9 cellular contexts compared by ENCODE assay signal in the genomic region with DNA sequence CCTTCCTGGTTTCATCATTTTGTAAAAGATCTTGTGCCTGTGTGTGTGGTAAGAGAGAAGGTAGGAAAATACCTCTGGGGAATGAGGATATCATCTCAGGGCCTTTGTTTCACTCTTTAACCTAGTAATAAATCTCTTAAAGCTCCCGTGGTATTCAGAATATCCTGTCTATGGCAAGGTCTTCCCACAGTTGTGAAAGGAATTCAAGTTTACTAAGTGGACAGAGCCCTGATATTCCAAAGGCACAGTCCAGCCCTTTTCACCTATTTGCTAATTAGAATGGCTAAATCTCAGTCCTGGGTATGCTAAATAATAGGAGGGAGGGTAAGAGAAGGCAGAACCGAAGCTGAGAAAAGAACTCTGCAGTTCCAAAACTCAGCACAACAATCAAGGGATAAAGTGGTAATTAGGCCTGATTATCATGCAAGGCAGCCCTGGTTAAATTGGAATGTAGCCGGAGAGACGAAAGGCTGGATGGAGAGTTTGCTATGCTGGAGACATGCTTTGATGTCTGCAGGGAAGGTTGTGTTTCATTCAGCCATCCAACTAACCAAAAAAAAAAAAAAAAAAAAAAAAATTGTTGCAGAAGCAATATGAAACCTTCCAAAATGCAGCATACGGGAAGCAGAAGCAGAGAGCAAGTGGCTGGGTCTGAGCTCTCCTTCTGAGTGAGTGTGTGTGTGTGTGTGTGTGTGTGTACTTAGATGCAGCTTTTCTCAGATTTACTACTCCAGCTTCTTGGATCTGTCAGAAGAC. TPM values are rescaled to one million over a fixed set of nuclear protein-coding genes. Genes with fewer than 3 reads are reported as not detected.
DNase-seq lines count a peak whose midpoint lies in the region; ATAC-seq and TF ChIP-seq lines count a peak whose summit lies in the region.
"Had no signal": no experiment of that assay in that cellular context is flagged by ENCODE, and none has a peak within 500 bp of the region (broad histone marks: within the 10 kb centered on the region; RNA-seq: fewer than 3 reads in every experiment).

No MANE protein-coding gene starts in this region.

- no peaks in the 10 kb centered on the region for H3K9me3 Mint-ChIP-seq in CD8-positive, alpha-beta memory T cell

- H3K9me3 ChIP-seq in CD8-positive, alpha-beta memory T cell (ENCODE audit: low read length), result no peaks in the 10 kb centered on the region
- H3K9me3 ChIP-seq: MG63 had no signal

- peaks cover 12% of the 10 kb centered on the region for H3K4me1 ChIP-seq in CD8-positive, alpha-beta memory T cell (ENCODE audit: insufficient read depth, low read length)

- no peaks in the 10 kb centered on the region for H3K36me3 Mint-ChIP-seq in CD8-positive, alpha-beta memory T cell

- no peak for ATAC-seq in GM18505 (IDR thresholded peaks at IDR 0.05; ENCODE audit: unreplicated experiment)

- CTCF ChIA-PET in CD8-positive, alpha-beta memory T cell (lab: Charles Lee), result interaction anchor here (0.7 kb wide), 1 partner anchor 468 kb away, joined by 3 read pairs; no protein-coding TSS in a partner anchor

- TF ChIP-seq POLR2A in GM18505 (IDR thresholded peaks at IDR 0.05; ENCODE audit: borderline replicate concordance, extremely low read depth, insufficient read depth, insufficient read length), result no peak

- peaks cover 27 to 34% (median 29%) of the 10 kb centered on the region in 3 donors for H3K4me1 Mint-ChIP-seq in CD8-positive, alpha-beta memory T cell

- no peaks in the 10 kb centered on the region for H3K27me3 Mint-ChIP-seq in CD8-positive, alpha-beta memory T cell

- H3K27ac ChIP-seq in CD8-positive, alpha-beta memory T cell (ENCODE audit: low read depth, low read length), result no peak overlapping the region

- peak overlapping the region in 6 of 8 donors; percentile 32 to 69 (median 62) for H3K27ac Mint-ChIP-seq in CD8-positive, alpha-beta memory T cell

- H3K4me3 ChIP-seq in CD8-positive, alpha-beta memory T cell (ENCODE audit: low read length), result no peak overlapping the region
- H3K4me3 ChIP-seq: MG63 had no signal

- H3K36me3 ChIP-seq in CD8-positive, alpha-beta memory T cell (ENCODE audit: insufficient read depth, low read length), result no peaks in the 10 kb centered on the region
- H3K36me3 ChIP-seq: MG63 had no signal

- no peak for DNase-seq in CD8-positive, alpha-beta memory T cell
- DNase-seq in MV-4-11 (lab: John Stamatoyannopoulos, UW) (peak; percentile 65), brain pericyte (ENCODE audit: low read depth, low spot score) (peak; percentile 45), mucosa of gallbladder (ENCODE audit: low spot score) (peak; percentile 23), NCI-H345 (lab: John Stamatoyannopoulos, UW) (no peak), NCI-H1436 (lab: John Stamatoyannopoulos, UW) (no peak), SHP77 (lab: John Stamatoyannopoulos, UW) (no peak)
- DNase-seq: MG63 had no signal

- no peaks in the 10 kb centered on the region for H3K27me3 ChIP-seq in CD8-positive, alpha-beta memory T cell (ENCODE audit: insufficient read depth, low read length, poor library complexity, severe bottlenecking)
- H3K27me3 ChIP-seq: MG63 had no signal

- POLR2A ChIA-PET in CD8-positive, alpha-beta memory T cell (lab: Charles Lee), result interaction anchor here (0.6 kb wide), 1 partner anchor 18 kb away, joined by 6 read pairs; no protein-coding TSS in a partner anchor

- no peak overlapping the region for H3K4me3 Mint-ChIP-seq in CD8-positive, alpha-beta memory T cell

RNA-seq across cellular contexts. Expression of a gene that starts 28.5 kb away (rescaled TPM):
- 10 to 100 TPM; 93.7 to 99.1 TPM for total RNA-seq in CD8-positive, alpha-beta memory T cell
- polyA plus RNA-seq in CD8-positive, alpha-beta memory T cell, result 253 TPM
- 21.8 TPM for total RNA-seq in mucosa of gallbladder

Comparison
In these comparisons a context has a peak if more than half of its experiments do, and no peak if none do; other contexts are left out.
1. DNase-seq: peak in MV-4-11 (single experiment), brain pericyte (single experiment) and mucosa of gallbladder (single experiment); none in CD8-positive, alpha-beta memory T cell (0 of 5), NCI-H345 (single experiment), NCI-H1436 (single experiment) and SHP77 (0 of 2).